In the genomic region with DNA sequence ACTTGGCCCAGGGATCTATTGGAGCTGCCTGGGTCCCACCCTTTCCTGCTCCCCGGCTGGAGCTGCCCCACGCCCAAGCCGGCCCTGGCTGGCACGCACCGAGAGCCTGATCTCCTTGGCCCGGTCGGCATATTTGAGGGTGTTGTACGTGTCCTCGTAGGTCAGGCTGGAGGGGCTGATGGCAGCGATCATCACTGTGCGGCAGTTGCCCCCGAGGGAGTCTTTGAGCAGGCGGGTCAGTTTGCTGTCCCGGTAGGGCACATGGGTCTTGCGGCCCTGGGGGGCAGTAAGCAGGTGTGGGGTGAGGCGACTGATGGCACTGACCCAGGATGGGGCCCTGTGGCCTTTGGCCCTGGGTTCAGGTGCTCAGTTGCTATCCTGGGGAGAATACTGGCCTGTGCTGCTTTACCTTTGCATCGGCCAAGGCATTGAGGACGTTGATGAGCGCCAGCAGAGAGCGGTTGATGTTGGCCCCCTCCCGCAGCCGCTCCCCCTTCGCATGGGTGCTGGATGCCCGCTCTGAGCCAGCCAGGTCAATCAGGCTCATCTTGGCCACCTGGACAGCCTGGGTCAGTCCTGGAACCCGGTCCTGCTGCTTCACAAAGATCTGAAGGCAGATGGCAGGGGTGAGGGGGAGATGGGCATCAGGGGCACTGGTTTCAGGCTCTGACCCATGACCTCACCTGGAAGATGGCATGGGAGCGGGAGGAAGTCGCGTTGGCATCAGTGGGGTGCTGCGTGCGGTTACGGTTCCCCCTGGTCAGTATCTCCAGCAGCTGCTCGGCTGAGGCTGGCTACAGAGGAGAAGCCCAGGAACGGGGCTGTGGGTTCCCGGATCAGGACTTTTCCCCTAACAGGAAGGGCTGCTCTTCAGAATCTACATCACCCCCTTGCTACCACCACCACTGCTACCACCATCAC, we compare ENCODE assay signal across 1 cellular context.
TF ChIP-seq lines count a peak whose summit lies in the region.

No MANE protein-coding gene starts in this region.

TF ChIP-seq in IMR-90, 13 proteins besides CTCF, POLR2A, EP300 and RAD21:
- TF ChIP-seq NFE2L2 (IDR thresholded peaks at IDR 0.05; ENCODE audit: low read depth, low read length) (no peak), SMC3 (IDR thresholded peaks at IDR 0.05; ENCODE audit: low read depth, low read length) (no peak), CHD1 (IDR thresholded peaks at IDR 0.05; ENCODE audit: low read depth, low read length) (no peak), BHLHE40 (IDR thresholded peaks at IDR 0.05; ENCODE audit: low read depth, low read length) (no peak)
- TF ChIP-seq, protein P1, sequence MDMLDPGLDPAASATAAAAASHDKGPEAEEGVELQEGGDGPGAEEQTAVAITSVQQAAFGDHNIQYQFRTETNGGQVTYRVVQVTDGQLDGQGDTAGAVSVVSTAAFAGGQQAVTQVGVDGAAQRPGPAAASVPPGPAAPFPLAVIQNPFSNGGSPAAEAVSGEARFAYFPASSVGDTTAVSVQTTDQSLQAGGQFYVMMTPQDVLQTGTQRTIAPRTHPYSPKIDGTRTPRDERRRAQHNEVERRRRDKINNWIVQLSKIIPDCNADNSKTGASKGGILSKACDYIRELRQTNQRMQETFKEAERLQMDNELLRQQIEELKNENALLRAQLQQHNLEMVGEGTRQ (IDR thresholded peaks at IDR 0.05; ENCODE audit: low read depth, low read length): no peak
- TF ChIP-seq, protein P2, sequence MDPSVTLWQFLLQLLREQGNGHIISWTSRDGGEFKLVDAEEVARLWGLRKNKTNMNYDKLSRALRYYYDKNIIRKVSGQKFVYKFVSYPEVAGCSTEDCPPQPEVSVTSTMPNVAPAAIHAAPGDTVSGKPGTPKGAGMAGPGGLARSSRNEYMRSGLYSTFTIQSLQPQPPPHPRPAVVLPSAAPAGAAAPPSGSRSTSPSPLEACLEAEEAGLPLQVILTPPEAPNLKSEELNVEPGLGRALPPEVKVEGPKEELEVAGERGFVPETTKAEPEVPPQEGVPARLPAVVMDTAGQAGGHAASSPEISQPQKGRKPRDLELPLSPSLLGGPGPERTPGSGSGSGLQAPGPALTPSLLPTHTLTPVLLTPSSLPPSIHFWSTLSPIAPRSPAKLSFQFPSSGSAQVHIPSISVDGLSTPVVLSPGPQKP (IDR thresholded peaks at IDR 0.05; ENCODE audit: borderline replicate concordance, low read depth, low read length): no peak
